Comparison of ENCODE assay signal across 8 cellular contexts in genomic region chr11:111446404-111447152, GRCh38.
DNase-seq lines count a peak whose midpoint lies in the region; ATAC-seq and TF ChIP-seq lines count a peak whose summit lies in the region.

No MANE protein-coding gene starts in this region.

- TF ChIP-seq CTCF in GM12864 (IDR thresholded peaks at IDR 0.05; ENCODE audit: low read depth, low read length, missing control alignments) (peak; percentile 88), NB4 (IDR thresholded peaks at IDR 0.05; ENCODE audit: low read depth, low read length) (peak; percentile 92), progenitor cell of endocrine pancreas (IDR thresholded peaks at IDR 0.05; ENCODE audit: unreplicated experiment) (peak; percentile 79)

- peaks cover 3% of the 10 kb centered on the region for H3K27me3 Mint-ChIP-seq in activated naive CD4-positive, alpha-beta T cell treated with anti-CD3 and anti-CD28 coated beads, Interleukin-2, amount 10 ng/mL, durations not matched to agents 7 days and 5 days
- no peaks in the 10 kb centered on the region for H3K27me3 Mint-ChIP-seq in progenitor cell of endocrine pancreas

- no peaks in the 10 kb centered on the region for H3K36me3 Mint-ChIP-seq in activated naive CD4-positive, alpha-beta T cell treated with anti-CD3 and anti-CD28 coated beads, Interleukin-2, amount 10 ng/mL, durations not matched to agents 7 days and 5 days
- H3K36me3 Mint-ChIP-seq in progenitor cell of endocrine pancreas (ENCODE audit: insufficient read depth), result no peaks in the 10 kb centered on the region

- no peaks in the 10 kb centered on the region for H3K9me3 Mint-ChIP-seq in activated naive CD4-positive, alpha-beta T cell treated with anti-CD3 and anti-CD28 coated beads, Interleukin-2, amount 10 ng/mL, durations not matched to agents 7 days and 5 days
- no peaks in the 10 kb centered on the region for H3K9me3 Mint-ChIP-seq in progenitor cell of endocrine pancreas (ENCODE audit: low read depth)

- H3K4me3 Mint-ChIP-seq in activated naive CD4-positive, alpha-beta T cell treated with anti-CD3 and anti-CD28 coated beads, Interleukin-2, amount 10 ng/mL, durations not matched to agents 7 days and 5 days, result no peak overlapping the region
- H3K4me3 Mint-ChIP-seq in progenitor cell of endocrine pancreas (ENCODE audit: low read depth), result no peak overlapping the region

- peaks cover 18% of the 10 kb centered on the region for H3K4me1 Mint-ChIP-seq in activated naive CD4-positive, alpha-beta T cell treated with anti-CD3 and anti-CD28 coated beads, Interleukin-2, amount 10 ng/mL, durations not matched to agents 7 days and 5 days
- H3K4me1 Mint-ChIP-seq in progenitor cell of endocrine pancreas (ENCODE audit: low read depth), result peaks cover 1% of the 10 kb centered on the region

- CTCF ChIA-PET in activated naive CD4-positive, alpha-beta T cell treated with anti-CD3 and anti-CD28 coated beads, Interleukin-2, amount 10 ng/mL, durations not matched to agents 7 days and 5 days (lab: Charles Lee), result interaction anchor here (0.7 to 5.8 kb wide), 16 partner anchors 8 to 224 kb away, joined by 3 to 68 read pairs (median 4); no protein-coding TSS in a partner anchor

- ATAC-seq in HG02610 (IDR thresholded peaks at IDR 0.05; ENCODE audit: unreplicated experiment), result peak; percentile 79

- H3K27ac Mint-ChIP-seq in activated naive CD4-positive, alpha-beta T cell treated with anti-CD3 and anti-CD28 coated beads, Interleukin-2, amount 10 ng/mL, durations not matched to agents 7 days and 5 days, result peak overlapping the region; percentile 76
- H3K27ac Mint-ChIP-seq in progenitor cell of endocrine pancreas, result no peak overlapping the region

- no peak for TF ChIP-seq POLR2A in NB4 (IDR thresholded peaks at IDR 0.05; ENCODE audit: extremely low read depth, insufficient read length)

- no peak overlapping the region for H3K4me3 ChIP-seq in GM12864 (ENCODE audit: low read depth, low read length)
- H3K4me3 ChIP-seq in NB4 (ENCODE audit: low read depth, low read length), result no peak overlapping the region

- DNase-seq in GM12864 (ENCODE audit: low read depth), result peak; percentile 86
- peak; percentile 98 for DNase-seq in NB4 (ENCODE audit: low read depth)
- DNase-seq in SK-N-DZ (ENCODE audit: low spot score), result peak; percentile 76
- peak; percentile 88 for DNase-seq in activated naive CD4-positive, alpha-beta T cell treated with anti-CD3 and anti-CD28 coated beads, Interleukin-2, amount 10 ng/mL, durations not matched to agents 7 days and 5 days
- DNase-seq in glomerular visceral epithelial cell (ENCODE audit: extremely low spot score), result peak; percentile 81
- DNase-seq in progenitor cell of endocrine pancreas (ENCODE audit: low spot score, unreplicated experiment), result peak; percentile 39
- no peak for DNase-seq in GOT3 (lab: John Stamatoyannopoulos, UW)
